Comparison of ENCODE assay signal across 8 cellular contexts in the genomic region with DNA sequence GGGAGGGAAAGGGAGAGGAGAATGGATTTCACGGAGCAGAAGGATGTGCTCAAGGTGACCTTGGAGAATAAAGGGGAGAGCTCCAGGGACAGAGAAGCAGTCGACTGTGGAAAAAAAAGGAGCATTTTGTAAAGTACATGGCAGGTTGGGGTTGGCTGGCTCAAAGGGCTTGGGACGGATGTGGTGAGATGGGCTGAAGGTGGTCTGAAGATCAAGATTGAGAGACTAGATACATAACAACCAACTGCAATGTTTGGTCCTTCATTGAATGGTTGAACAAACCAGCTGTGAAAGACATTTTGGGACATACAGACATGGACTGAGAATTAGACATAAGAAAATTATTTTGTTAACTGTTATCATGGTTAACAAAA. TPM values are rescaled to one million over a fixed set of nuclear protein-coding genes. Genes with fewer than 3 reads are reported as not detected.
DNase-seq lines count a peak whose midpoint lies in the region; ATAC-seq and TF ChIP-seq lines count a peak whose summit lies in the region.

No MANE protein-coding gene starts in this region.

- peaks cover 44% of the 10 kb centered on the region for H3K4me1 Mint-ChIP-seq in central memory CD8-positive, alpha-beta T cell
- peaks cover 23 to 36% (median 32%) of the 10 kb centered on the region in 7 donors for H3K4me1 Mint-ChIP-seq in naive thymus-derived CD4-positive, alpha-beta T cell

- H3K4me3 Mint-ChIP-seq in central memory CD8-positive, alpha-beta T cell: peak overlapping the region; percentile 85
- H3K4me3 Mint-ChIP-seq in naive thymus-derived CD4-positive, alpha-beta T cell: peak overlapping the region; percentile 73 to 94 (median 90)

- H3K36me3 Mint-ChIP-seq in central memory CD8-positive, alpha-beta T cell (ENCODE audit: insufficient read depth): peaks cover 14% of the 10 kb centered on the region
- H3K36me3 Mint-ChIP-seq in naive thymus-derived CD4-positive, alpha-beta T cell: peaks cover 0 to 6% (median 0%) of the 10 kb centered on the region in 5 donors

- no peaks in the 10 kb centered on the region for H3K9me3 Mint-ChIP-seq in central memory CD8-positive, alpha-beta T cell
- H3K9me3 Mint-ChIP-seq in naive thymus-derived CD4-positive, alpha-beta T cell: no peaks in the 10 kb centered on the region

- H3K4me1 ChIP-seq in naive thymus-derived CD4-positive, alpha-beta T cell (ENCODE audit: control insufficient read depth in 2 of 2, insufficient read depth in 2 of 2, low read length in 2 of 2): peaks cover 13 to 17% of the 10 kb centered on the region in 2 donors

- H3K4me3 ChIP-seq in AG09309 (ENCODE audit: control insufficient read depth, low read depth, low read length): peak overlapping the region; percentile 93
- peak overlapping the region; percentile 86 for H3K4me3 ChIP-seq in Jurkat, Clone E6-1 (ENCODE audit: low read length)
- peak overlapping the region; percentile 97 for H3K4me3 ChIP-seq in naive thymus-derived CD4-positive, alpha-beta T cell (ENCODE audit: low read length)

- no peaks in the 10 kb centered on the region for H3K36me3 ChIP-seq in naive thymus-derived CD4-positive, alpha-beta T cell (ENCODE audit: control insufficient read depth in 2 of 3, insufficient read depth in 3 of 3, low read length in 3 of 3)

- H3K27me3 ChIP-seq in naive thymus-derived CD4-positive, alpha-beta T cell (ENCODE audit: control insufficient read depth in 2 of 2, insufficient read depth in 2 of 2, low read length in 2 of 2): no peaks in the 10 kb centered on the region

- peak overlapping the region; percentile 81 for H3K27ac Mint-ChIP-seq in central memory CD8-positive, alpha-beta T cell (ENCODE audit: low read depth)
- H3K27ac Mint-ChIP-seq in naive thymus-derived CD4-positive, alpha-beta T cell: peak overlapping the region; percentile 81 to 95 (median 91)

- H3K27ac ChIP-seq in naive thymus-derived CD4-positive, alpha-beta T cell (ENCODE audit: low read depth, low read length): peak overlapping the region; percentile 74

- CTCF ChIA-PET in naive thymus-derived CD4-positive, alpha-beta T cell (lab: Charles Lee): interaction anchor here (1.3 to 2.3 kb wide), 2 partner anchors 8 to 66 kb away, joined by 3 to 32 read pairs; no protein-coding TSS in a partner anchor

- TF ChIP-seq CTCF in AG09309 (IDR thresholded peaks at IDR 0.05; ENCODE audit: control insufficient read depth, insufficient read depth, low read depth, low read length, missing control alignments): no peak

- DNase-seq in AG09309 (ENCODE audit: low read depth) (no peak), 8988T (no peak)
- DNase-seq in Jurkat, Clone E6-1 (ENCODE audit: low read depth, low spot score): no peak
- DNase-seq in central memory CD8-positive, alpha-beta T cell (ENCODE audit: low spot score in 2 of 2): no peak
- DNase-seq in naive thymus-derived CD4-positive, alpha-beta T cell: no peak

- H3K27me3 Mint-ChIP-seq in central memory CD8-positive, alpha-beta T cell: no peaks in the 10 kb centered on the region
- H3K27me3 Mint-ChIP-seq in naive thymus-derived CD4-positive, alpha-beta T cell: no peaks in the 10 kb centered on the region

- intact Hi-C loops in naive thymus-derived CD4-positive, alpha-beta T cell (cut with micrococcal nuclease): loop anchor here (1.0 to 10.0 kb wide), 3 partner anchors 8 to 454 kb away; partner anchors contain the start of gene SMARCC2 (in 1 of the 2)

- no peaks in the 10 kb centered on the region for H3K9me3 ChIP-seq in naive thymus-derived CD4-positive, alpha-beta T cell (ENCODE audit: control insufficient read depth in 2 of 3, low read length in 3 of 3)

- ATAC-seq in central memory CD8-positive, alpha-beta T cell (replicated peaks; ENCODE audit: extremely low read depth, poor library complexity, severe bottlenecking): peak; percentile 25
- no peak for ATAC-seq in naive thymus-derived CD4-positive, alpha-beta T cell
- no peak for ATAC-seq in GM21423 (IDR thresholded peaks at IDR 0.05; ENCODE audit: unreplicated experiment)
- no peak for ATAC-seq in HG03175 (IDR thresholded peaks at IDR 0.05; ENCODE audit: unreplicated experiment)
- ATAC-seq in HG02678 (IDR thresholded peaks at IDR 0.05; ENCODE audit: unreplicated experiment): no peak

- POLR2A ChIA-PET in naive thymus-derived CD4-positive, alpha-beta T cell (lab: Charles Lee): interaction anchor here (0.6 to 2.6 kb wide), 12 partner anchors 8 to 479 kb away, joined by 3 to 31 read pairs (median 4); partner anchors contain the start of genes BLOC1S1, ORMDL2, RAB5B and SARNP

RNA-seq across cellular contexts. Expression of gene CD63, which starts 1.6 kb away (rescaled TPM):
- 177 TPM for polyA plus RNA-seq in Jurkat, Clone E6-1 (2012; ENCODE audit: insufficient read depth, insufficient read length)
- 100 to 1,000 TPM in 2 of 5 experiments, 10 to 100 TPM in 3; 43.2 to 216 (median 54.3) TPM for total RNA-seq in naive thymus-derived CD4-positive, alpha-beta T cell
- polyA plus RNA-seq in naive thymus-derived CD4-positive, alpha-beta T cell: 10 to 100 TPM; 68.7 to 69.8 TPM

RNA-seq across cellular contexts. Expression of gene RDH5, which starts 10.2 kb away (rescaled TPM):
- 4.6 TPM for polyA plus RNA-seq in Jurkat, Clone E6-1 (2012; ENCODE audit: insufficient read depth, insufficient read length)
- 10 to 100 TPM; 14.6 to 24.9 (median 15.9) TPM for total RNA-seq in naive thymus-derived CD4-positive, alpha-beta T cell
- 1 to 10 TPM in 1 of 2 donors, under 1 TPM in 1; 0.67 to 1.3 TPM for polyA plus RNA-seq in naive thymus-derived CD4-positive, alpha-beta T cell

RNA-seq across cellular contexts. Expression of gene GDF11, which starts 12.5 kb away (rescaled TPM):
- 9.4 TPM for polyA plus RNA-seq in Jurkat, Clone E6-1 (2012; ENCODE audit: insufficient read depth, insufficient read length)
- total RNA-seq in naive thymus-derived CD4-positive, alpha-beta T cell: 10 to 100 TPM in 3 of 5 experiments, 1 to 10 TPM in 2; 6.6 to 16.2 (median 12.0) TPM
- under 1 TPM; 0.79 TPM for polyA plus RNA-seq in naive thymus-derived CD4-positive, alpha-beta T cell

RNA-seq across cellular contexts. Expression of gene BLOC1S1, which starts 14.6 kb away (rescaled TPM):
- polyA plus RNA-seq in Jurkat, Clone E6-1 (2012; ENCODE audit: insufficient read depth, insufficient read length): 218 TPM
- 100 to 1,000 TPM in 1 of 5 experiments, 10 to 100 TPM in 4; 37.6 to 112 (median 71.5) TPM for total RNA-seq in naive thymus-derived CD4-positive, alpha-beta T cell
- 100 to 1,000 TPM in 1 of 2 donors, 10 to 100 TPM in 1; 83.5 to 102 TPM for polyA plus RNA-seq in naive thymus-derived CD4-positive, alpha-beta T cell

RNA-seq across cellular contexts. Expression of gene ITGA7, which starts 22.7 kb away (rescaled TPM):
- polyA plus RNA-seq in Jurkat, Clone E6-1 (2012; ENCODE audit: insufficient read depth, insufficient read length): 6.4 TPM
- total RNA-seq in naive thymus-derived CD4-positive, alpha-beta T cell: 1 to 10 TPM; 1.4 to 4.6 (median 3.6) TPM
- polyA plus RNA-seq in naive thymus-derived CD4-positive, alpha-beta T cell: not detected
